ENCODE assay signal across 8 cellular contexts in the genomic region with DNA sequence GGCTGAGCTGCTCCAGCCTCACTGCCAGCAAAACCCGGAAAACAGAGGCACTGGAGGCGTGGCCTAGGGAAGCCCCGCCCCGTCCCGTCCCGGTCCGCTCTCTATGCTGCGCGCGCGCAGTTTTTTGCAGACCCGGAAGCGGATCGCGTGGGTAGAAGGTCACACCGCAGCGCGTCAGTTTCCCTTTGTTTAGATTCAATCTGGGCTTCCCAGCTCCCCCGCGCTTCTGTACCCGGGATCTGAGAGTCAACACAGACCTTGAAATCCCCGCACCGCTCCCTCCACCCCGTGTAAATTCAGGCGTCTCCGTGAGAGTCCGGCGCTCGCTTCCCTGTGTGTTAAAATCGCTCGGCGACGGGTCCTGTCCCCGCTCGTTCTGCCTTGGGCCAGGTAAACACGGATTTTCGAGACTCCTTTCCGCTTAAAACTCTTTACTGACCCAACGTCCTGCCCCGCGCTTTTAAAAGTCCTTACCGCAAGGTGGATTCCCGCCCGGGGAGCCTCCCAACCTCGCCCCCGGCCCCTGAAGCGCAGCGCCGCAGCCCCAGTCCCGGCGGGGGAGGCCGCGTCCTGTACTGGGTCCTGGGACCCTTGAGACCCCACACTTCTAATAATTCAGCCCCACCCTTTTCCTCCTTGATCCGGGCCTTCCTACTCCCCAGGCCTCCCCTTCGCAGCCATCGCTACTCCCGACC. TPM values are rescaled to one million over a fixed set of nuclear protein-coding genes. Genes with fewer than 3 reads are reported as not detected.
DNase-seq lines count a peak whose midpoint lies in the region; ATAC-seq and TF ChIP-seq lines count a peak whose summit lies in the region.

A gene (plus strand): TSS at position 127 of the 695 bp plus-strand sequence. CDS start 12,930 bp downstream, outside the sequence.

- H3K27ac Mint-ChIP-seq in T-helper 2 cell treated with Interferon-gamma antibody and Interleukin-4, amounts not matched to agents 5 μg/mL and 100 μg/mL, for 36 hours = peak within 1 kb of the TSS; percentile 94

- H2AFZ ChIP-seq in hepatocyte = peak within 1 kb of the TSS; percentile 94

- peaks cover 9% of the 10 kb centered on the region for H3K79me2 ChIP-seq in hepatocyte

- peaks cover 12% of the 10 kb centered on the region for H3K4me1 Mint-ChIP-seq in T-helper 2 cell treated with Interferon-gamma antibody and Interleukin-4, amounts not matched to agents 5 μg/mL and 100 μg/mL, for 36 hours (ENCODE audit: low read depth)

- no peaks in the 10 kb centered on the region for H3K27me3 ChIP-seq in ascending aorta
- H3K27me3 ChIP-seq in hepatocyte = no peaks in the 10 kb centered on the region
- H3K27me3 ChIP-seq in upper lobe of right lung = no peaks in the 10 kb centered on the region

- TF ChIP-seq CTCF in AG09319 (IDR thresholded peaks at IDR 0.05; ENCODE audit: low read depth, low read length) = no peak
- no peak for TF ChIP-seq CTCF in NB4 (IDR thresholded peaks at IDR 0.05; ENCODE audit: low read depth, low read length)
- no peak for TF ChIP-seq CTCF in ascending aorta (IDR thresholded peaks at IDR 0.05)
- no peak for TF ChIP-seq CTCF in hepatocyte (IDR thresholded peaks at IDR 0.05; ENCODE audit: poor library complexity)
- no peak for TF ChIP-seq CTCF in upper lobe of right lung (IDR thresholded peaks at IDR 0.05)

- no peaks in the 10 kb centered on the region for H4K20me1 ChIP-seq in hepatocyte (ENCODE audit: insufficient read depth, poor library complexity, severe bottlenecking)

- peak; percentile 45 for DNase-seq in AG09319 (ENCODE audit: extremely low read depth, low read depth)
- peak; percentile 90 for DNase-seq in NB4 (ENCODE audit: low read depth)
- DNase-seq in T-helper 2 cell treated with Interferon-gamma antibody and Interleukin-4, amounts not matched to agents 5 μg/mL and 100 μg/mL, for 36 hours (ENCODE audit: low spot score) = peak; percentile 85
- peak; percentile 46 to 92 for DNase-seq in ascending aorta (ENCODE audit: low spot score in 2 of 2)
- DNase-seq in hepatocyte (ENCODE audit: low spot score) = peak; percentile 96
- DNase-seq in pulmonary artery endothelial cell (ENCODE audit: low read depth, low spot score) = peak; percentile 54
- DNase-seq in upper lobe of right lung = peak; percentile 94

- intact Hi-C loops in ascending aorta (cut with DNase I) (loop anchor here (2.0 kb wide), 1 partner anchor 33 kb away; a partner anchor contains a TSS), upper lobe of right lung (cut with DNase I) (no loop called here)

- H3K27me3 Mint-ChIP-seq in T-helper 2 cell treated with Interferon-gamma antibody and Interleukin-4, amounts not matched to agents 5 μg/mL and 100 μg/mL, for 36 hours (ENCODE audit: low read depth) = no peaks in the 10 kb centered on the region

- peak within 1 kb of the TSS; percentile 86 for H3K4me2 ChIP-seq in hepatocyte

- no peaks in the 10 kb centered on the region for H3K9me2 ChIP-seq in hepatocyte (replicated peaks; ENCODE audit: insufficient read depth)

- 2% methylated on average over 56 of the region's 57 CpGs for WGBS in hepatocyte (ENCODE audit: low lambda C conversion rate, missing lambda C conversion rate)

- H3K36me3 ChIP-seq in ascending aorta (no peaks in the 10 kb centered on the region), hepatocyte (replicated peaks; ENCODE audit: insufficient read depth, low read depth) (no peaks in the 10 kb centered on the region), upper lobe of right lung (no peaks in the 10 kb centered on the region)

- H3K9me3 ChIP-seq in ascending aorta (peaks cover 31 to 34% of the 10 kb centered on the region in 2 donors), hepatocyte (ENCODE audit: low read depth) (peaks cover 11% of the 10 kb centered on the region), upper lobe of right lung (peaks cover 16% of the 10 kb centered on the region)

- H3K4me1 ChIP-seq in ascending aorta (peaks cover 0 to 4% of the 10 kb centered on the region in 2 donors), hepatocyte (ENCODE audit: insufficient read depth) (peaks cover 8% of the 10 kb centered on the region), upper lobe of right lung (peaks cover 4% of the 10 kb centered on the region)

- H3K36me3 Mint-ChIP-seq in T-helper 2 cell treated with Interferon-gamma antibody and Interleukin-4, amounts not matched to agents 5 μg/mL and 100 μg/mL, for 36 hours (ENCODE audit: low read depth) = peaks cover 18% of the 10 kb centered on the region

- H3K27ac ChIP-seq in ascending aorta = peak within 1 kb of the TSS; percentile 67 to 84
- H3K27ac ChIP-seq in hepatocyte = peak within 1 kb of the TSS; percentile 94
- peak within 1 kb of the TSS; percentile 90 for H3K27ac ChIP-seq in upper lobe of right lung

- ATAC-seq in GM19395 (IDR thresholded peaks at IDR 0.05; ENCODE audit: unreplicated experiment) (peak; percentile 69), upper lobe of right lung (peak; percentile 99)

- H3K4me3 ChIP-seq in NB4 (ENCODE audit: low read depth, low read length) (peak within 1 kb of the TSS; percentile 90), ascending aorta (peak within 1 kb of the TSS; percentile 67), hepatocyte (peak within 1 kb of the TSS; percentile 66), upper lobe of right lung (peak within 1 kb of the TSS; percentile 84)

- H3K4me3 Mint-ChIP-seq in T-helper 2 cell treated with Interferon-gamma antibody and Interleukin-4, amounts not matched to agents 5 μg/mL and 100 μg/mL, for 36 hours = peak within 1 kb of the TSS; percentile 91

- peak; percentile 88 for TF ChIP-seq POLR2A in NB4 (IDR thresholded peaks at IDR 0.05; ENCODE audit: extremely low read depth, insufficient read length)

- H3K9me3 Mint-ChIP-seq in T-helper 2 cell treated with Interferon-gamma antibody and Interleukin-4, amounts not matched to agents 5 μg/mL and 100 μg/mL, for 36 hours = peaks cover 63% of the 10 kb centered on the region

RNA-seq across cellular contexts. Expression of the gene that starts here (rescaled TPM):
- total RNA-seq in ascending aorta (not detected), hepatocyte (4.1 and 5.7 TPM in 2 replicates), pulmonary artery endothelial cell (2.8 and 4.7 TPM in 2 replicates), upper lobe of right lung (2.5 TPM)
- polyA plus RNA-seq in hepatocyte = 4.7 and 5.3 TPM in 2 replicates

Comparison
In these comparisons a context has a peak if more than half of its experiments do, and no peak if none do; other contexts are left out.
1. Peak in every context shown above with its lines: DNase-seq, ATAC-seq, H3K4me3 ChIP-seq and H3K27ac ChIP-seq.
2. Peak in DNase-seq, H3K4me3 ChIP-seq and H3K27ac ChIP-seq in ascending aorta; RNA of the gene not detected or under 1 TPM.
3. DNase-seq: peak in every context shown above with its lines; median percentile 96 in hepatocyte; 94 in upper lobe of right lung; 90 in NB4; 85 in T-helper 2 cell treated with Interferon-gamma antibody and Interleukin-4, amounts not matched to agents 5 μg/mL and 100 μg/mL, for 36 hours; 69 in ascending aorta; 54 in pulmonary artery endothelial cell; 45 in AG09319.